Comparison of ENCODE assay signal across 22 cellular contexts in the genomic region with DNA sequence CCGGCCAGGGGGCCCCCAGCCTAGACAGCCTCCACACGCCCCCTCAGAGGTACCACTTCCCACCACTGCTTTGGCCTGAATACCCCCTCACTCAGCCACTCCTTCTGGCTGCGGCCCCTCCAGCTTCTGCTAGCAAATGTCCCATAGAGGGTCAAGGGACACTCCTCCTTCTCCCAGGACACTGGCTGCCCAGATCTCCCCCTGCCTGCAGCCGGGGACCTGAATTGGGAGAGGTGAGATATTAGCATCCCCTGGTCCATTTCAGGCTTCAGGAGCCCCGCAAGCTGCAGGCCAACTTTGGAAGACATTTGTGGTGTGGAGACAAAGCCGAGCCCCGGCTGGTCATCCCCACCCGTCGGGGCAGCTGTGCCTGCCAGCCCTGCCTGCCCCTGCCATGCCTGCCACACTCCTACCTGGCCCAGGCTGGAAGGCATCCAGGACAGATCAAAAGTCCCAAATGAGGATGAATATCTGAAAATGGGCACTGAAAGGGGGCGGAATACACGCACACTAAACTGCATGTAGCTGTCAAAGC.
"Had no signal": no experiment of that assay in that cellular context is flagged by ENCODE, and none has a peak within 500 bp of the region (broad histone marks: within the 10 kb centered on the region; RNA-seq: fewer than 3 reads in every experiment).

No MANE protein-coding gene starts in this region.

- H3K9me3 ChIP-seq: gastrocnemius medialis, upper lobe of left lung had no signal

- H3K27me3 ChIP-seq: gastrocnemius medialis, hepatocyte, right atrium auricular region, tibial nerve, upper lobe of left lung had no signal

- ATAC-seq: effector memory CD8-positive, alpha-beta T cell; gastrocnemius medialis; left lobe of liver; natural killer cell; sciatic nerve; stimulated activated naive CD8-positive, alpha-beta T cell treated with anti-CD3 and anti-CD28 coated beads, Interleukin-15, amount 100 ng/mL, for 72 hours had no signal

- H3K36me3 ChIP-seq: gastrocnemius medialis, right atrium auricular region, tibial nerve, upper lobe of left lung had no signal

- H3K4me3 ChIP-seq: gastrocnemius medialis, hepatocyte, right atrium auricular region, smooth muscle cell, tibial nerve, upper lobe of left lung had no signal

- DNase-seq: central memory CD4-positive, alpha-beta T cell; effector memory CD8-positive, alpha-beta T cell; erythroblast; gastrocnemius medialis; kidney; mesendoderm; natural killer cell; occipital lobe; stimulated activated CD4-positive, alpha-beta T cell treated with anti-CD3 and anti-CD28 coated beads, Interleukin-12 subunit alpha, Interleukin-12 subunit beta, amount 100 ng/mL, for 4 hours; stimulated activated CD4-positive, alpha-beta T cell treated with anti-CD3 and anti-CD28 coated beads, Interleukin-1b, Interleukin-23, amount 100 ng/mL, for 48 hours; stimulated activated CD4-positive, alpha-beta T cell treated with anti-CD3 and anti-CD28 coated beads, Interleukin-4, amount 100 ng/mL, for 1 hour; stimulated activated CD8-positive, alpha-beta memory T cell treated with anti-CD3 and anti-CD28 coated beads, Interleukin-4, amount 100 ng/mL, for 48 hours; stimulated activated naive CD4-positive, alpha-beta T cell; stimulated activated naive CD8-positive, alpha-beta T cell treated with anti-CD3 and anti-CD28 coated beads, Interleukin-15, amount 100 ng/mL, for 72 hours had no signal

- H3K27ac ChIP-seq: gastrocnemius medialis, hepatocyte, parathyroid adenoma, right atrium auricular region, tibial nerve, upper lobe of left lung had no signal

- H3K4me1 ChIP-seq: parathyroid adenoma had no signal
